Comparison of ENCODE assay signal across 1 cellular context in the genomic region with DNA sequence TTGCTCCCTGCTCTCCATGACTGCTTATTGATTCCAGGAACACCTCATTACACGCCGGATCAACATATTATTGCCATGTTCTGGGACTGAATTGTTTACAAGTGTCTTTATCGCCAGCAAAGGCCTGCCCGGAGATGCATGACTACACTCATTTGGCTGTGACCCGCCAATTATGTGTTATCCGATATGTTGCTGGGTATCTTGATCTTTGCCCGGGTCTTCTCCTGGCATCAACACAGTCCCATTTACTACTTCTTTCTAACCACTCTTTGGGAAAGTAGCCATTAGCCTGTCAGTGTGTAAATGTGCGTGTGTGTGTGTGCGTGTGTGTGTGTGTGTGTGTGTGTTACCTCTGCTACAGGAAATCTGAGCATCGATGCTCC.
TF ChIP-seq lines count a peak whose summit lies in the region.

No MANE protein-coding gene starts in this region.

TF ChIP-seq in H1, 55 proteins besides CTCF, POLR2A, EP300 and RAD21:
- TF ChIP-seq ASH2L (IDR thresholded peaks at IDR 0.05; ENCODE audit: low read length) (no peak), RXRA (IDR thresholded peaks at IDR 0.05; ENCODE audit: insufficient read depth, low read depth, low read length) (no peak), CBX8 (IDR thresholded peaks at IDR 0.05; ENCODE audit: borderline replicate concordance, low read depth, low read length) (no peak), CREB1 (IDR thresholded peaks at IDR 0.05) (no peak), SIX5 (IDR thresholded peaks at IDR 0.05; ENCODE audit: low read depth, low read length) (no peak), RFX5 (IDR thresholded peaks at IDR 0.05; ENCODE audit: borderline replicate concordance, low read depth, low read length) (no peak), MAFK (IDR thresholded peaks at IDR 0.05; ENCODE audit: low read depth, low read length) (no peak), SAP30 (IDR thresholded peaks at IDR 0.05; ENCODE audit: insufficient read depth, insufficient replicate concordance, low read length) (no peak), EGR1 (IDR thresholded peaks at IDR 0.05; ENCODE audit: borderline replicate concordance, low read depth, low read length) (no peak), TCF12 (IDR thresholded peaks at IDR 0.05; ENCODE audit: low read depth, low read length) (no peak), E2F6 (IDR thresholded peaks at IDR 0.05) (no peak), TAF7 (optimal IDR thresholded peaks at IDR 0.05; ENCODE audit: borderline replicate concordance, low read depth, low read length) (no peak), BRCA1 (IDR thresholded peaks at IDR 0.05; ENCODE audit: low read depth, low read length) (no peak), RBBP5 (IDR thresholded peaks at IDR 0.05; ENCODE audit: borderline replicate concordance, low read depth, low read length) (no peak), FOSL1 (IDR thresholded peaks at IDR 0.05; ENCODE audit: insufficient read depth, low read depth, low read length) (no peak)
